In genomic region chr3:150826466-150827282, GRCh38 we compare ENCODE assay signal across 35 cellular contexts.
"Had no signal": no experiment of that assay in that cellular context is flagged by ENCODE, and none has a peak within 500 bp of the region (broad histone marks: within the 10 kb centered on the region; RNA-seq: fewer than 3 reads in every experiment).

No MANE protein-coding gene starts in this region.

- H3K9me3 ChIP-seq: ascending aorta, MG63, Peyer's patch, SJSA1, SK-N-SH had no signal

- H3K27ac ChIP-seq: ascending aorta, cardiac muscle cell, Peyer's patch, SJSA1, VCaP had no signal

- H3K9me3 Mint-ChIP-seq: activated B cell treated with CpG ODN at 0.5 μM for 24 hours; activated naive CD4-positive, alpha-beta T cell treated with anti-CD3 and anti-CD28 coated beads, Interleukin-2, amount 50 U/mL, for 24 hours; activated naive CD8-positive, alpha-beta T cell treated with anti-CD3 and anti-CD28 coated beads, Interleukin-2, amount 10 ng/mL, durations not matched to agents 7 days and 5 days; activated T-cell treated with anti-CD3 and anti-CD28 coated beads, Interleukin-2, amount 50 U/mL, for 24 hours; activated T-helper 2 cell treated with anti-CD3 and anti-CD28 coated beads, Interferon-gamma antibody, Interleukin-2, Interleukin-4, amounts not matched to agents 10 μg/mL and 5 μg/mL and 100 μg/mL, durations not matched to agents 14 hours and 24 hours and 36 hours; T-helper 1 cell treated with Interleukin-12 subunit alpha and Interleukin-12 subunit beta and Interleukin-4 antibody, amounts not matched to agents 30 μg/mL and 1 μg/mL, for 36 hours had no signal

- DNase-seq: activated B cell treated with CpG ODN at 0.5 μM for 24 hours; activated CD4-positive, alpha-beta T cell treated with anti-CD3 and anti-CD28 coated beads for 1 hour; activated CD4-positive, alpha-beta T cell treated with anti-CD3 and anti-CD28 coated beads for 48 hours; activated CD4-positive, alpha-beta T cell treated with anti-CD3 and anti-CD28 coated beads, Interleukin-2, amount 50 U/mL, for 4 hours; activated CD8-positive, alpha-beta T cell treated with anti-CD3 and anti-CD28 coated beads, Interleukin-2, amount 10 ng/mL, durations not matched to agents 7 days and 5 days; activated gamma-delta T cell; activated naive CD4-positive, alpha-beta T cell treated with Interleukin-2 at 50 U/mL for 16 hours; activated naive CD8-positive, alpha-beta T cell treated with anti-CD3 and anti-CD28 coated beads, Interleukin-2, amount 10 ng/mL, durations not matched to agents 7 days and 5 days; activated T-cell treated with anti-CD3 and anti-CD28 coated beads, Interleukin-2, amount 50 U/mL, for 24 hours; amygdala; IMR-90; Karpas-422; KBM-7; MG63; NCI-H1048; NCI-H1105 treated with DMSO at 0.1 percent for 48 hours; NCI-H1436; NCI-H1694; NCI-H1930; NCI-H2081 treated with DMSO at 0.1 percent for 48 hours; NCI-H345; NCI-H748 treated with DMSO at 0.1 percent for 48 hours; NK-92 treated with Interleukin-12 subunit alpha and Interleukin-12 subunit beta, amount 100 ng/mL, for 24 hours; PC-3; Peyer's patch; RPMI8226; SHP77 treated with DMSO at 0.1 percent for 48 hours had no signal

- H3K27me3 ChIP-seq: ascending aorta, cardiac muscle cell, Peyer's patch, SJSA1 had no signal

- ATAC-seq: activated CD8-positive, alpha-beta T cell treated with anti-CD3 and anti-CD28 coated beads, Interleukin-2, amount 10 ng/mL, durations not matched to agents 7 days and 5 days; PC-3 had no signal

- H3K4me3 ChIP-seq: ascending aorta, cardiac muscle cell, MG63, Peyer's patch, SJSA1 had no signal

- H3K4me2 ChIP-seq: SK-N-SH had no signal

- H3K27ac Mint-ChIP-seq: activated B cell treated with CpG ODN at 0.5 μM for 24 hours; activated CD8-positive, alpha-beta T cell treated with anti-CD3 and anti-CD28 coated beads, Interleukin-2, amount 10 ng/mL, durations not matched to agents 7 days and 5 days; activated naive CD4-positive, alpha-beta T cell treated with anti-CD3 and anti-CD28 coated beads, Interleukin-2, amount 50 U/mL, for 24 hours; activated naive CD8-positive, alpha-beta T cell treated with anti-CD3 and anti-CD28 coated beads, Interleukin-2, amount 10 ng/mL, durations not matched to agents 7 days and 5 days; activated T-cell treated with anti-CD3 and anti-CD28 coated beads, Interleukin-2, amount 50 U/mL, for 24 hours; activated T-helper 2 cell treated with anti-CD3 and anti-CD28 coated beads, Interferon-gamma antibody, Interleukin-2, Interleukin-4, amounts not matched to agents 10 μg/mL and 5 μg/mL and 100 μg/mL, durations not matched to agents 14 hours and 24 hours and 36 hours; T-helper 1 cell treated with Interleukin-12 subunit alpha and Interleukin-12 subunit beta and Interleukin-4 antibody, amounts not matched to agents 30 μg/mL and 1 μg/mL, for 36 hours had no signal

- H3K4me3 Mint-ChIP-seq: activated B cell treated with CpG ODN at 0.5 μM for 24 hours; activated CD8-positive, alpha-beta T cell treated with anti-CD3 and anti-CD28 coated beads, Interleukin-2, amount 10 ng/mL, durations not matched to agents 7 days and 5 days; activated naive CD4-positive, alpha-beta T cell treated with anti-CD3 and anti-CD28 coated beads, Interleukin-2, amount 50 U/mL, for 24 hours; activated naive CD8-positive, alpha-beta T cell treated with anti-CD3 and anti-CD28 coated beads, Interleukin-2, amount 10 ng/mL, durations not matched to agents 7 days and 5 days; activated T-cell treated with anti-CD3 and anti-CD28 coated beads, Interleukin-2, amount 50 U/mL, for 24 hours; T-helper 1 cell treated with Interleukin-12 subunit alpha and Interleukin-12 subunit beta and Interleukin-4 antibody, amounts not matched to agents 30 μg/mL and 1 μg/mL, for 36 hours had no signal

- H3K4me1 ChIP-seq: ascending aorta, Peyer's patch, SJSA1 had no signal

- H3K36me3 ChIP-seq: ascending aorta, cardiac muscle cell, MG63, Peyer's patch, SJSA1 had no signal

- H3K9ac ChIP-seq: SK-N-SH had no signal

- H3K36me3 Mint-ChIP-seq: activated naive CD4-positive, alpha-beta T cell treated with anti-CD3 and anti-CD28 coated beads, Interleukin-2, amount 50 U/mL, for 24 hours; activated naive CD8-positive, alpha-beta T cell treated with anti-CD3 and anti-CD28 coated beads, Interleukin-2, amount 10 ng/mL, durations not matched to agents 7 days and 5 days had no signal

- H3K4me1 Mint-ChIP-seq: activated B cell treated with CpG ODN at 0.5 μM for 24 hours; activated naive CD4-positive, alpha-beta T cell treated with anti-CD3 and anti-CD28 coated beads, Interleukin-2, amount 50 U/mL, for 24 hours had no signal
